Comparison of ENCODE assay signal across 8 cellular contexts in genomic region chr17:82449883-82450356, GRCh38. TPM values are rescaled to one million over a fixed set of nuclear protein-coding genes. Genes with fewer than 3 reads are reported as not detected.
A peak's percentile ranks its signal among the peaks of the same experiment; 100 is the strongest.
DNase-seq lines count a peak whose midpoint lies in the region; ATAC-seq and TF ChIP-seq lines count a peak whose summit lies in the region.

No MANE protein-coding gene starts in this region.

- TF ChIP-seq CTCF in GM12865 (IDR thresholded peaks at IDR 0.05; ENCODE audit: insufficient read depth, low read depth, low read length, missing control alignments) (no peak), OCI-LY3 (IDR thresholded peaks at IDR 0.05; ENCODE audit: low read depth, low read length) (no peak), adrenal gland (IDR thresholded peaks at IDR 0.05) (no peak), left lung (IDR thresholded peaks at IDR 0.05) (no peak)

- peaks cover 47% of the 10 kb centered on the region for H3K36me3 Mint-ChIP-seq in stimulated activated effector memory CD8-positive, alpha-beta T cell treated with anti-CD3 and anti-CD28 coated beads, Interleukin-12 subunit alpha, Interleukin-12 subunit beta, amount 100 ng/mL, for 72 hours

- H3K79me2 ChIP-seq in OCI-LY3 (ENCODE audit: low read length), result peaks cover 44% of the 10 kb centered on the region

- peaks cover 20% of the 10 kb centered on the region for H3K4me1 ChIP-seq in OCI-LY3 (ENCODE audit: low read length)
- peaks cover 7 to 25% of the 10 kb centered on the region in 2 donors for H3K4me1 ChIP-seq in adrenal gland (replicated peaks in 1 of 2)
- peaks cover 16 to 67% of the 10 kb centered on the region in 2 donors for H3K4me1 ChIP-seq in left lung

- TF ChIP-seq POLR2A in adrenal gland (IDR thresholded peaks at IDR 0.05), result no peak

- peak overlapping the region; percentile 89 for H3K9ac ChIP-seq in OCI-LY3 (ENCODE audit: low read length)

- no peak for ATAC-seq in left lung
- ATAC-seq in stimulated activated effector memory CD8-positive, alpha-beta T cell treated with anti-CD3 and anti-CD28 coated beads, Interleukin-12 subunit alpha, Interleukin-12 subunit beta, amount 100 ng/mL, for 72 hours, result peak; percentile 42
- no peak for ATAC-seq in HG03139 (IDR thresholded peaks at IDR 0.05; ENCODE audit: unreplicated experiment)
- no peak for ATAC-seq in GM18520 (IDR thresholded peaks at IDR 0.05; ENCODE audit: unreplicated experiment)

- H3K9me3 ChIP-seq in OCI-LY3 (ENCODE audit: insufficient read depth, low read length), result no peaks in the 10 kb centered on the region
- H3K9me3 ChIP-seq in adrenal gland (replicated peaks in 1 of 3), result no peaks in the 10 kb centered on the region
- no peaks in the 10 kb centered on the region for H3K9me3 ChIP-seq in left lung

- H3K4me1 Mint-ChIP-seq in stimulated activated effector memory CD8-positive, alpha-beta T cell treated with anti-CD3 and anti-CD28 coated beads, Interleukin-12 subunit alpha, Interleukin-12 subunit beta, amount 100 ng/mL, for 72 hours, result peaks cover 45% of the 10 kb centered on the region

- no peak overlapping the region for H2AFZ ChIP-seq in OCI-LY3 (ENCODE audit: low read depth, low read length)

- H3K36me3 ChIP-seq in OCI-LY3 (replicated peaks; ENCODE audit: low read depth, low read length) (peaks cover 32% of the 10 kb centered on the region), adrenal gland (replicated peaks in 1 of 2) (no peaks in the 10 kb centered on the region), left lung (peaks cover 0 to 25% of the 10 kb centered on the region in 2 donors)

- H3K27ac ChIP-seq in OCI-LY3 (ENCODE audit: low read length) (peak overlapping the region; percentile 97), adrenal gland (peak overlapping the region; percentile 69 to 90 (median 83)), left lung (peak overlapping the region; percentile 88 to 93)

- no peak for DNase-seq in GM12865 (ENCODE audit: low read depth)
- DNase-seq in adrenal gland, result no peak
- DNase-seq in left lung, result no peak
- DNase-seq in stimulated activated effector memory CD8-positive, alpha-beta T cell treated with anti-CD3 and anti-CD28 coated beads, Interleukin-12 subunit alpha, Interleukin-12 subunit beta, amount 100 ng/mL, for 72 hours (ENCODE audit: low spot score in 2 of 2), result no peak
- no peak for DNase-seq in DMS153 treated with DMSO at 0.1 percent for 48 hours (lab: John Stamatoyannopoulos, UW; ENCODE audit: unreplicated experiment)

- peaks cover 23% of the 10 kb centered on the region for H4K20me1 ChIP-seq in OCI-LY3 (ENCODE audit: insufficient read depth, low read length)

- H3K9me3 Mint-ChIP-seq in stimulated activated effector memory CD8-positive, alpha-beta T cell treated with anti-CD3 and anti-CD28 coated beads, Interleukin-12 subunit alpha, Interleukin-12 subunit beta, amount 100 ng/mL, for 72 hours, result no peaks in the 10 kb centered on the region

- H3K27me3 ChIP-seq in OCI-LY3 (ENCODE audit: low read depth, low read length), result no peaks in the 10 kb centered on the region
- H3K27me3 ChIP-seq in adrenal gland, result no peaks in the 10 kb centered on the region
- H3K27me3 ChIP-seq in left lung, result no peaks in the 10 kb centered on the region

- peak overlapping the region; percentile 99 for H3K27ac Mint-ChIP-seq in stimulated activated effector memory CD8-positive, alpha-beta T cell treated with anti-CD3 and anti-CD28 coated beads, Interleukin-12 subunit alpha, Interleukin-12 subunit beta, amount 100 ng/mL, for 72 hours

- peak overlapping the region; percentile 88 for H3K4me3 ChIP-seq in GM12865 (ENCODE audit: low read depth, low read length)
- H3K4me3 ChIP-seq in OCI-LY3 (ENCODE audit: low read length), result peak overlapping the region; percentile 81
- peak overlapping the region; percentile 62 to 83 (median 69) for H3K4me3 ChIP-seq in adrenal gland
- H3K4me3 ChIP-seq in left lung, result peak overlapping the region; percentile 91 to 93

- WGBS in adrenal gland, 4 donors, result 52 to 70% (median 62%) methylated on average over 17 to 18 of the region's 18 CpGs

- intact Hi-C loops in adrenal gland (cut with DNase I), result no loop called here
- intact Hi-C loops in left lung (cut with DNase I), result no loop called here

- H3K4me2 ChIP-seq in OCI-LY3 (ENCODE audit: low read length), result peak overlapping the region; percentile 100

- H3K4me3 Mint-ChIP-seq in stimulated activated effector memory CD8-positive, alpha-beta T cell treated with anti-CD3 and anti-CD28 coated beads, Interleukin-12 subunit alpha, Interleukin-12 subunit beta, amount 100 ng/mL, for 72 hours, result peak overlapping the region; percentile 99

RNA-seq across cellular contexts. Expression of gene CYBC1, which starts 0.6 kb away (rescaled TPM):
- total RNA-seq in adrenal gland (100 to 1,000 TPM in 3 of 8 donors, 10 to 100 TPM in 5; 53.7 to 160 (median 88.2) TPM), left lung (100 to 1,000 TPM in 1 of 2 donors, 10 to 100 TPM in 1; 90.2 to 116 TPM)
- polyA plus RNA-seq in adrenal gland, result 10 to 100 TPM; 38.9 to 73.9 (median 61.2) TPM

RNA-seq across cellular contexts. Expression of gene NARF, which starts 8.6 kb away (rescaled TPM):
- total RNA-seq in adrenal gland (10 to 100 TPM; 21.8 to 65.6 (median 55.1) TPM), left lung (10 to 100 TPM; 38.9 to 52.4 TPM)
- 100 to 1,000 TPM in 2 of 3 donors, 10 to 100 TPM in 1; 26.3 to 198 (median 116) TPM for polyA plus RNA-seq in adrenal gland

RNA-seq across cellular contexts. Expression of gene OGFOD3, which starts 31.5 kb away (rescaled TPM):
- 100 to 1,000 TPM in 1 of 8 donors, 10 to 100 TPM in 7; 38.7 to 131 (median 56.8) TPM for total RNA-seq in adrenal gland
- polyA plus RNA-seq in adrenal gland, result 10 to 100 TPM; 17.9 to 39.8 (median 34.1) TPM
- total RNA-seq in left lung, result 10 to 100 TPM; 31.0 to 37.9 TPM

RNA-seq across cellular contexts. Expression of gene HEXD, which starts 31.8 kb away (rescaled TPM):
- total RNA-seq in adrenal gland (100 to 1,000 TPM in 1 of 8 donors, 10 to 100 TPM in 7; 16.2 to 104 (median 43.8) TPM), left lung (10 to 100 TPM; 28.6 to 34.7 TPM)
- polyA plus RNA-seq in adrenal gland, result 100 to 1,000 TPM in 2 of 3 donors, 1 to 10 TPM in 1; 8.9 to 292 (median 198) TPM
